Comparison of ENCODE assay signal across 20 cellular contexts in the genomic region with DNA sequence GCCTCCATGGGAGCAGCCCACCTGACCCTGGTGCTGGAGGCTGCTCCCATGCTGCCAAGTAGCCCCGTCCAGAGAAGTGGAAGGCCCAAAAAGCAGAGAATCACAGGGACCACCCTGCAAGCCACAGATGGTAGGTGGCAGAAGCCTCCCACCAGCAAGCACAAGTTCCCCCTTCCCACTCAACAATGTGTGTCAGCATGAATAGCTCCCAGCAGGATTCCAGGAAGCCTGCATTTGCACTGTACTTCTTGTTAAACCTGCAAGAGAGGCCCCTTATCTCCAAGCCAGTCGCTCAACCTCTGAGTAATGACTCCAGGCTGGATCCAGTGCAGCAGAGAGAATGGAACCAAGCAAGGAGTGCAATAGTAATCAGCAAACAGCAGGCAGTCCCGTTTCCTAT.
DNase-seq lines count a peak whose midpoint lies in the region; ATAC-seq and TF ChIP-seq lines count a peak whose summit lies in the region.
"Had no signal": no experiment of that assay in that cellular context is flagged by ENCODE, and none has a peak within 500 bp of the region (broad histone marks: within the 10 kb centered on the region; RNA-seq: fewer than 3 reads in every experiment).

No MANE protein-coding gene starts in this region.

- no peak overlapping the region for H2BK15ac ChIP-seq in mesenchymal stem cell (ENCODE audit: low read depth, poor library complexity, severe bottlenecking)

- H2BK120ac ChIP-seq in mesenchymal stem cell (ENCODE audit: low read depth, low read length), result no peak overlapping the region

- ATAC-seq in left ventricle myocardium superior, result no peak
- ATAC-seq: heart right ventricle; natural killer cell treated with Interleukin-12 subunit alpha and Interleukin-12 subunit beta and Interleukin-15 and Interleukin-18, amount 100 ng/mL, for 72 hours; T-helper 17 cell had no signal

- H3K14ac ChIP-seq in mesenchymal stem cell (ENCODE audit: low read length in 2 of 2), result no peak overlapping the region

- H3K9ac ChIP-seq in mesenchymal stem cell (ENCODE audit: low read length), result no peak overlapping the region

- H4K91ac ChIP-seq in mesenchymal stem cell (ENCODE audit: low read length), result no peak overlapping the region

- no peak overlapping the region for H4K8ac ChIP-seq in mesenchymal stem cell (ENCODE audit: low read length)

- H3K4ac ChIP-seq in mesenchymal stem cell (ENCODE audit: low read depth in 1 of 2, low read length in 2 of 2), result no peak overlapping the region

- H3K36me3 ChIP-seq in cardiac muscle cell (no peaks in the 10 kb centered on the region), mesenchymal stem cell (ENCODE audit: control insufficient read depth in 1 of 2, insufficient read depth in 2 of 2, low read depth in 1 of 2, low read length in 2 of 2) (no peaks in the 10 kb centered on the region)
- H3K36me3 ChIP-seq: heart right ventricle, prostate gland had no signal

- no peak overlapping the region for H2BK12ac ChIP-seq in mesenchymal stem cell (ENCODE audit: low read length in 2 of 2)

- H3K9me3 ChIP-seq in cardiac muscle cell (ENCODE audit: low read depth) (no peaks in the 10 kb centered on the region), mesenchymal stem cell (ENCODE audit: control insufficient read depth, low read length) (no peaks in the 10 kb centered on the region)
- H3K9me3 ChIP-seq: heart right ventricle, prostate gland had no signal

- H3K4me1 ChIP-seq in cardiac muscle cell (ENCODE audit: low read depth), result no peaks in the 10 kb centered on the region
- H3K4me1 ChIP-seq in mesenchymal stem cell (ENCODE audit: control insufficient read depth, insufficient read depth, low read depth, low read length), result peaks cover 55% of the 10 kb centered on the region
- H3K4me1 ChIP-seq: prostate gland had no signal

- H3K23ac ChIP-seq in mesenchymal stem cell (ENCODE audit: low read length in 2 of 2), result no peak overlapping the region

- peak; percentile 18 to 59 for DNase-seq in cardiac muscle cell (ENCODE audit: low read depth in 1 of 2, low spot score in 1 of 2)
- DNase-seq in left ventricle myocardium superior, result no peak
- peak; percentile 40 for DNase-seq in activated CD8-positive, alpha-beta memory T cell treated with anti-CD3 and anti-CD28 coated beads, Interleukin-2, amount 50 U/mL, for 48 hours
- no peak for DNase-seq in mesenchymal stem cell
- DNase-seq in activated T-cell treated with anti-CD3 and anti-CD28 coated beads for 4 hours, result no peak
- no peak for DNase-seq in stimulated activated CD4-positive, alpha-beta T cell treated with anti-CD3 and anti-CD28 coated beads, Interleukin-4, amount 100 ng/mL, for 1 hour
- DNase-seq in T-helper 1 cell, result no peak
- DNase-seq in DMS153 (lab: John Stamatoyannopoulos, UW), result no peak
- DNase-seq: ACHN; activated B cell treated with CpG ODN at 0.5 μM for 24 hours; central memory CD4-positive, alpha-beta T cell; DND-41; effector CD8-positive, alpha-beta T cell; heart right ventricle; kidney; NCI-H1417 treated with DMSO at 0.1 percent for 48 hours; NCI-H2227 treated with DMSO at 0.1 percent for 48 hours; T-helper 17 cell had no signal

- H3K79me1 ChIP-seq in mesenchymal stem cell (replicated peaks; ENCODE audit: low read length, poor library complexity, severe bottlenecking), result no peaks in the 10 kb centered on the region

- peak overlapping the region; percentile 8 for H3K4me2 ChIP-seq in mesenchymal stem cell (ENCODE audit: low read length, poor library complexity, severe bottlenecking)

- no peak for TF ChIP-seq CTCF in cardiac muscle cell (IDR thresholded peaks at IDR 0.05; ENCODE audit: low read depth, low read length)

- H2BK5ac ChIP-seq in mesenchymal stem cell (ENCODE audit: low read depth, low read length, poor library complexity, severe bottlenecking), result no peak overlapping the region

- 81% methylated on average over 2 of the region's 3 CpGs for WGBS in mesenchymal stem cell

- no peak overlapping the region for H2AFZ ChIP-seq in mesenchymal stem cell (ENCODE audit: low read depth, low read length)

- H3K4me3 ChIP-seq in cardiac muscle cell (no peak overlapping the region), mesenchymal stem cell (ENCODE audit: insufficient read depth in 1 of 2, low read depth in 1 of 2, low read length in 2 of 2) (no peak overlapping the region)
- H3K4me3 ChIP-seq: heart right ventricle, prostate gland had no signal

- no peaks in the 10 kb centered on the region for H3K27me3 ChIP-seq in cardiac muscle cell
- peaks cover 0 to 76% of the 10 kb centered on the region in 2 experiments for H3K27me3 ChIP-seq in mesenchymal stem cell (ENCODE audit: control insufficient read depth in 1 of 2, insufficient read depth in 1 of 2, low read length in 2 of 2)

- H3K27ac ChIP-seq in cardiac muscle cell, result no peak overlapping the region
- H3K27ac ChIP-seq in mesenchymal stem cell (ENCODE audit: low read length, poor library complexity, severe bottlenecking), result peak overlapping the region; percentile 59
- H3K27ac ChIP-seq: heart right ventricle, prostate gland had no signal

- intact Hi-C loops in left ventricle myocardium superior (cut with micrococcal nuclease), result no loop called here

- H2AK5ac ChIP-seq in mesenchymal stem cell (ENCODE audit: low read length, severe bottlenecking), result peak overlapping the region; percentile 50

- H3K18ac ChIP-seq in mesenchymal stem cell (ENCODE audit: low read depth in 1 of 2, low read length in 2 of 2), result no peak overlapping the region

Comparison
In these comparisons a context has a peak if more than half of its experiments do, and no peak if none do; other contexts are left out.
1. DNase-seq: peak in cardiac muscle cell (2 of 2) and activated CD8-positive, alpha-beta memory T cell treated with anti-CD3 and anti-CD28 coated beads, Interleukin-2, amount 50 U/mL, for 48 hours (single experiment); none in left ventricle myocardium superior (single experiment), mesenchymal stem cell (single experiment), activated T-cell treated with anti-CD3 and anti-CD28 coated beads for 4 hours (single experiment), stimulated activated CD4-positive, alpha-beta T cell treated with anti-CD3 and anti-CD28 coated beads, Interleukin-4, amount 100 ng/mL, for 1 hour (single experiment), T-helper 1 cell (0 of 5) and DMS153 (single experiment).